ENCODE assay signal across 12 cellular contexts in genomic region chr19:4742717-4743646, GRCh38. TPM values are rescaled to one million over a fixed set of nuclear protein-coding genes. Genes with fewer than 3 reads are reported as not detected.
DNase-seq lines count a peak whose midpoint lies in the region; ATAC-seq and TF ChIP-seq lines count a peak whose summit lies in the region.
"Had no signal": no experiment of that assay in that cellular context is flagged by ENCODE, and none has a peak within 500 bp of the region (broad histone marks: within the 10 kb centered on the region; RNA-seq: fewer than 3 reads in every experiment).

No MANE protein-coding gene starts in this region.

- TF ChIP-seq CTCF in neural cell (IDR thresholded peaks at IDR 0.05; ENCODE audit: poor library complexity, severe bottlenecking): peak; percentile 16
- TF ChIP-seq CTCF in GM20000 (IDR thresholded peaks at IDR 0.05; ENCODE audit: extremely low read depth, missing control alignments): no peak

- DNase-seq in NCI-H2081 treated with DMSO at 0.1 percent for 48 hours (lab: John Stamatoyannopoulos, UW) (peak; percentile 81), GM20000 (ENCODE audit: low spot score) (no peak)
- DNase-seq: CD4-positive, CD25-positive, alpha-beta regulatory T cell; OCI-M1; T1000 had no signal

- H3K27ac ChIP-seq in angular gyrus (ENCODE audit: low read depth, low read length) (peak overlapping the region; percentile 65), neural cell (ENCODE audit: low read length) (peak overlapping the region; percentile 89)
- H3K27ac ChIP-seq: hepatocyte had no signal

- peak overlapping the region; percentile 1 for H3K4me2 ChIP-seq in neural cell (ENCODE audit: low read length)
- H3K4me2 ChIP-seq: hepatocyte had no signal

- ATAC-seq in HG02973 (IDR thresholded peaks at IDR 0.05; ENCODE audit: unreplicated experiment) (no peak), HG02759 (IDR thresholded peaks at IDR 0.05; ENCODE audit: unreplicated experiment) (no peak), GM18868 (IDR thresholded peaks at IDR 0.05; ENCODE audit: unreplicated experiment) (no peak)

- peak overlapping the region; percentile 0; the same call in 1 of the 2 replicates for H3K9ac ChIP-seq in ES-I3 (ENCODE audit: low read depth, low read length)
- peak overlapping the region; percentile 67 for H3K9ac ChIP-seq in neural cell (ENCODE audit: low read length)

- no peaks in the 10 kb centered on the region for H3K36me3 ChIP-seq in ES-I3 (ENCODE audit: insufficient read depth, low read length)
- H3K36me3 ChIP-seq in neural cell (ENCODE audit: insufficient read depth, low read length): no peaks in the 10 kb centered on the region

- H3F3A ChIP-seq in neural cell (ENCODE audit: insufficient read depth, low read length, poor library complexity, severe bottlenecking): no peaks in the 10 kb centered on the region

- no peaks in the 10 kb centered on the region for H4K20me1 ChIP-seq in neural cell (ENCODE audit: insufficient read depth)

- TF ChIP-seq EP300 in neural cell (conservative IDR thresholded peaks at IDR 0.05; ENCODE audit: poor library complexity, severe bottlenecking): peak; percentile 72

- H3K9me2 ChIP-seq in neural cell (ENCODE audit: insufficient read depth, low read length): no peaks in the 10 kb centered on the region

- no peaks in the 10 kb centered on the region for H3K27me3 ChIP-seq in neural cell (ENCODE audit: insufficient read depth, low read depth, low read length)
- H3K27me3 ChIP-seq: hepatocyte had no signal

- no peaks in the 10 kb centered on the region for H3K9me3 ChIP-seq in ES-I3 (ENCODE audit: control insufficient read depth, insufficient read depth, low read length)
- no peaks in the 10 kb centered on the region for H3K9me3 ChIP-seq in neural cell (ENCODE audit: low read length)

- peak overlapping the region; percentile 49 for H3K4me3 ChIP-seq in neural cell (ENCODE audit: low read length)
- H3K4me3 ChIP-seq: hepatocyte had no signal

- peak; percentile 55 for TF ChIP-seq RAD21 in neural cell (conservative IDR thresholded peaks at IDR 0.05)

- peak overlapping the region; percentile 71 for H2AFZ ChIP-seq in neural cell (ENCODE audit: low read depth, low read length)
- H2AFZ ChIP-seq: hepatocyte had no signal

- H3K79me2 ChIP-seq in neural cell (replicated peaks; ENCODE audit: insufficient read depth, low read length): no peaks in the 10 kb centered on the region
- H3K79me2 ChIP-seq: hepatocyte had no signal

- no peaks in the 10 kb centered on the region; the same call in 1 of the 2 replicates for H3K4me1 ChIP-seq in ES-I3 (ENCODE audit: insufficient read depth, low read length)

TF ChIP-seq in neural cell, 6 proteins besides CTCF, POLR2A, EP300 and RAD21:
- peak; percentile 76 for TF ChIP-seq POLR2AphosphoS5 (IDR thresholded peaks at IDR 0.05)
- peak; percentile 16 for TF ChIP-seq TAF1 (IDR thresholded peaks at IDR 0.05; ENCODE audit: low read depth)
- TF ChIP-seq REST (IDR thresholded peaks at IDR 0.05; ENCODE audit: borderline replicate concordance): peak; percentile 83
- TF ChIP-seq MXI1 (conservative IDR thresholded peaks at IDR 0.05; ENCODE audit: poor library complexity, severe bottlenecking): no peak
- TF ChIP-seq SMC3 (conservative IDR thresholded peaks at IDR 0.05; ENCODE audit: poor library complexity): peak; percentile 57

RNA-seq across cellular contexts. Expression of gene DPP9, which starts 19.3 kb away (rescaled TPM):
- 11.7 and 34.9 TPM in 2 replicates for polyA plus RNA-seq in neural cell
- polyA minus RNA-seq in neural cell: 14.9 and 16.8 TPM in 2 replicates

RNA-seq across cellular contexts. Expression of gene FEM1A, which starts 48.6 kb away (rescaled TPM):
- polyA plus RNA-seq in neural cell: 8.7 and 9.4 TPM in 2 replicates
- 25.7 and 31.4 TPM in 2 replicates for polyA minus RNA-seq in neural cell
